8 cellular contexts compared by ENCODE assay signal in genomic region chr17:42774066-42774750, GRCh38. TPM values are rescaled to one million over a fixed set of nuclear protein-coding genes. Genes with fewer than 3 reads are reported as not detected.
DNase-seq lines count a peak whose midpoint lies in the region; ATAC-seq, FAIRE-seq and TF ChIP-seq lines count a peak whose summit lies in the region.

No MANE protein-coding gene starts in this region.

- H3K36me3 Mint-ChIP-seq in CD14-positive monocyte (peaks cover 39 to 45% of the 10 kb centered on the region in 2 donors), natural killer cell (no peaks in the 10 kb centered on the region)
- peaks cover 52% of the 10 kb centered on the region for H3K36me3 Mint-ChIP-seq in dendritic cell treated with granulocyte-macrophage colony-stimulating factor and Interleukin-4, amounts not matched to agents 40 ng/mL and 50 ng/mL, for 4 days (ENCODE audit: low read depth)

- H3K9me3 Mint-ChIP-seq in CD14-positive monocyte: peaks cover 0 to 3% (median 0%) of the 10 kb centered on the region in 7 donors
- no peaks in the 10 kb centered on the region for H3K9me3 Mint-ChIP-seq in dendritic cell treated with granulocyte-macrophage colony-stimulating factor and Interleukin-4, amounts not matched to agents 40 ng/mL and 50 ng/mL, for 4 days
- no peaks in the 10 kb centered on the region for H3K9me3 Mint-ChIP-seq in natural killer cell

- DNase-seq in CD14-positive monocyte (ENCODE audit: low spot score) (no peak), M059J (ENCODE audit: low read depth) (peak; percentile 83), natural killer cell (no peak), HK-2 (ENCODE audit: unreplicated experiment) (no peak), epidermal melanocyte (ENCODE audit: insufficient read length, low spot score) (no peak), HTR-8/SVneo (ENCODE audit: insufficient read length, low spot score) (no peak), GM13977 (ENCODE audit: low spot score) (no peak)

- H3K4me1 Mint-ChIP-seq in CD14-positive monocyte: peaks cover 17% of the 10 kb centered on the region
- H3K4me1 Mint-ChIP-seq in dendritic cell treated with granulocyte-macrophage colony-stimulating factor and Interleukin-4, amounts not matched to agents 40 ng/mL and 50 ng/mL, for 4 days (ENCODE audit: low read depth): peaks cover 40% of the 10 kb centered on the region
- peaks cover 26 to 27% of the 10 kb centered on the region in 2 donors for H3K4me1 Mint-ChIP-seq in natural killer cell

- in situ Hi-C loops in GM13977 (cut with MboI; ENCODE audit: low pct_unique_long_range_greater_than_20kb, low sequenced_read_pairs, unreplicated experiment): no loop called here

- H3K27me3 Mint-ChIP-seq in CD14-positive monocyte (ENCODE audit: low read depth in 3 of 3) (peaks cover under 1 to 7% (median 3%) of the 10 kb centered on the region in 3 donors), natural killer cell (ENCODE audit: low read depth in 2 of 2) (peaks cover 0 to 3% of the 10 kb centered on the region in 2 donors)
- peaks cover 7% of the 10 kb centered on the region for H3K27me3 Mint-ChIP-seq in dendritic cell treated with granulocyte-macrophage colony-stimulating factor and Interleukin-4, amounts not matched to agents 40 ng/mL and 50 ng/mL, for 4 days

- no peak for FAIRE-seq in HTR-8/SVneo (lab: Jason Lieb, UNC)

- H3K4me3 Mint-ChIP-seq in CD14-positive monocyte (peak overlapping the region; percentile 100), natural killer cell (peak overlapping the region; percentile 99)
- peak overlapping the region; percentile 99 for H3K4me3 Mint-ChIP-seq in dendritic cell treated with granulocyte-macrophage colony-stimulating factor and Interleukin-4, amounts not matched to agents 40 ng/mL and 50 ng/mL, for 4 days

- intact Hi-C loops in CD14-positive monocyte (cut with micrococcal nuclease) (loop anchor here in 1 of 2 donors (5.0 kb wide), 1 partner anchor 48 kb away; the partner anchor contains the start of gene BECN1), natural killer cell (cut with micrococcal nuclease) (no loop called here)
- intact Hi-C loops in dendritic cell treated with granulocyte-macrophage colony-stimulating factor and Interleukin-4, amounts not matched to agents 40 ng/mL and 50 ng/mL, for 4 days (cut with micrococcal nuclease): no loop called here

- no peak for ATAC-seq in natural killer cell

- TF ChIP-seq CTCF in CD14-positive monocyte (IDR thresholded peaks at IDR 0.05) (no peak), natural killer cell (IDR thresholded peaks at IDR 0.05) (no peak), GM13977 (IDR thresholded peaks at IDR 0.05; ENCODE audit: extremely low read depth, insufficient read depth, missing control alignments) (no peak)

- H3K27ac Mint-ChIP-seq in CD14-positive monocyte (peak overlapping the region in 4 of 7 donors; percentile 94 to 97 (median 96)), natural killer cell (peak overlapping the region; percentile 94 to 98)
- peak overlapping the region; percentile 92 for H3K27ac Mint-ChIP-seq in dendritic cell treated with granulocyte-macrophage colony-stimulating factor and Interleukin-4, amounts not matched to agents 40 ng/mL and 50 ng/mL, for 4 days

RNA-seq across cellular contexts. Expression of gene VPS25, which starts 1.0 kb away (rescaled TPM):
- polyA plus RNA-seq in CD14-positive monocyte: 100 to 1,000 TPM; 104 to 125 TPM
- total RNA-seq in M059J (2014; rRNA removed; shearing (Covaris generic)): 88.5 and 97.4 TPM in 2 replicates
- total RNA-seq in natural killer cell: 10 to 100 TPM; 39.9 to 46.4 (median 41.5) TPM

RNA-seq across cellular contexts. Expression of gene WNK4, which starts 6.2 kb away (rescaled TPM):
- not detected for polyA plus RNA-seq in CD14-positive monocyte
- total RNA-seq in M059J (2014; rRNA removed; shearing (Covaris generic)): 0.52 and 1.2 TPM in 2 replicates
- under 1 TPM in 2 of 3 donors, not detected in 1; 0.09 to 0.13 TPM for total RNA-seq in natural killer cell

RNA-seq across cellular contexts. Expression of gene RAMP2, which starts 13.2 kb away (rescaled TPM):
- not detected for polyA plus RNA-seq in CD14-positive monocyte
- 0.49 and 1.0 TPM in 2 replicates for total RNA-seq in M059J (2014; rRNA removed; shearing (Covaris generic))
- total RNA-seq in natural killer cell: not detected

RNA-seq across cellular contexts. Expression of gene COA3, which starts 24.3 kb away (rescaled TPM):
- polyA plus RNA-seq in CD14-positive monocyte: 100 to 1,000 TPM; 156 to 171 TPM
- total RNA-seq in M059J (2014; rRNA removed; shearing (Covaris generic)): 95.0 and 99.0 TPM in 2 replicates
- total RNA-seq in natural killer cell: 10 to 100 TPM; 12.9 to 19.3 (median 13.1) TPM

RNA-seq across cellular contexts. Expression of gene CNTD1, which starts 24.5 kb away (rescaled TPM):
- polyA plus RNA-seq in CD14-positive monocyte: not detected
- total RNA-seq in M059J (2014; rRNA removed; shearing (Covaris generic)): 0.20 TPM in 1 of 2 replicates, not detected in the other
- not detected for total RNA-seq in natural killer cell
